In the genomic region with DNA sequence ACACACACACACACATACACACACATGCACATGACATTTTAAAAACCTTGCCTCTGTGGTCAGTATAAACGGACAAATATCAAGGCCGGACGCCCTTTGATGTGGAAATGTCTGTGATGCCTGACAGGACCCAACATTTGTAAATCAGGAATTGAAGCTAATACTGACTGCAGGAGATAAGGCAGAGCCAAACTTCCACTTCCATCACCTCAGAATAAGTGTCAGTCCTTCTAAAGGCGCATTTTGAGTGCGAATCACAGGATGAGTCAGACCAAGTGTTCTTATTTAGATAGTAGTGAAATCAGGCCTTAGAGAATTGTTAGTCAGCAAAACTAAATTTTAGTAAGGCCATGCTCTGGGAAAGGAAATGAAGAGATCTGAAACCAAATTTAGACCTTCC, we compare ENCODE assay signal across 1 cellular context.
TF ChIP-seq lines count a peak whose summit lies in the region.

No MANE protein-coding gene starts in this region.

TF ChIP-seq in HepG2, 621 proteins besides CTCF, POLR2A, EP300 and RAD21 (continued from another document):
- TF ChIP-seq, protein P1, sequence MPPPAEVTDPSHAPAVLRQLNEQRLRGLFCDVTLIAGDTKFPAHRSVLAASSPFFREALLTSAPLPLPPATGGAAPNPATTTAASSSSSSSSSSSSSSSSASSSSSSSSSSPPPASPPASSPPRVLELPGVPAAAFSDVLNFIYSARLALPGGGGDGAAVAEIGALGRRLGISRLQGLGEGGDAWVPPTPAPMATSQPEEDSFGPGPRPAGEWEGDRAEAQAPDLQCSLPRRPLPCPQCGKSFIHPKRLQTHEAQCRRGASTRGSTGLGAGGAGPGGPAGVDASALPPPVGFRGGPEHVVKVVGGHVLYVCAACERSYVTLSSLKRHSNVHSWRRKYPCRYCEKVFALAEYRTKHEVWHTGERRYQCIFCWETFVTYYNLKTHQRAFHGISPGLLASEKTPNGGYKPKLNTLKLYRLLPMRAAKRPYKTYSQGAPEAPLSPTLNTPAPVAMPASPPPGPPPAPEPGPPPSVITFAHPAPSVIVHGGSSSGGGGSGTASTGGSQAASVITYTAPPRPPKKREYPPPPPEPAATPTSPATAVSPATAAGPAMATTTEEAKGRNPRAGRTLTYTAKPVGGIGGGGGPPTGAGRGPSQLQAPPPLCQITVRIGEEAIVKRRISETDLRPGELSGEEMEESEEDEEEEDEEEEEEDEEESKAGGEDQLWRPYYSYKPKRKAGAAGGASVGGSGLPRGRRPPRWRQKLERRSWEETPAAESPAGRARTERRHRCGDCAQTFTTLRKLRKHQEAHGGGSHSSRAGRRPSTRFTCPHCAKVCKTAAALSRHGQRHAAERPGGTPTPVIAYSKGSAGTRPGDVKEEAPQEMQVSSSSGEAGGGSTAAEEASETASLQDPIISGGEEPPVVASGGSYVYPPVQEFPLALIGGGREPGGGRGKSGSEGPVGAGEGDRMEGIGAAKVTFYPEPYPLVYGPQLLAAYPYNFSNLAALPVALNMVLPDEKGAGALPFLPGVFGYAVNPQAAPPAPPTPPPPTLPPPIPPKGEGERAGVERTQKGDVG (CRISPR knock-in tag; IDR thresholded peaks at IDR 0.05; ENCODE audit: borderline replicate concordance): no peak
- TF ChIP-seq ZNF589 (CRISPR knock-in tag; conservative IDR thresholded peaks at IDR 0.05) (no peak), SNAI1 (CRISPR knock-in tag; IDR thresholded peaks at IDR 0.05; ENCODE audit: borderline replicate concordance) (no peak)
- TF ChIP-seq, protein P2, sequence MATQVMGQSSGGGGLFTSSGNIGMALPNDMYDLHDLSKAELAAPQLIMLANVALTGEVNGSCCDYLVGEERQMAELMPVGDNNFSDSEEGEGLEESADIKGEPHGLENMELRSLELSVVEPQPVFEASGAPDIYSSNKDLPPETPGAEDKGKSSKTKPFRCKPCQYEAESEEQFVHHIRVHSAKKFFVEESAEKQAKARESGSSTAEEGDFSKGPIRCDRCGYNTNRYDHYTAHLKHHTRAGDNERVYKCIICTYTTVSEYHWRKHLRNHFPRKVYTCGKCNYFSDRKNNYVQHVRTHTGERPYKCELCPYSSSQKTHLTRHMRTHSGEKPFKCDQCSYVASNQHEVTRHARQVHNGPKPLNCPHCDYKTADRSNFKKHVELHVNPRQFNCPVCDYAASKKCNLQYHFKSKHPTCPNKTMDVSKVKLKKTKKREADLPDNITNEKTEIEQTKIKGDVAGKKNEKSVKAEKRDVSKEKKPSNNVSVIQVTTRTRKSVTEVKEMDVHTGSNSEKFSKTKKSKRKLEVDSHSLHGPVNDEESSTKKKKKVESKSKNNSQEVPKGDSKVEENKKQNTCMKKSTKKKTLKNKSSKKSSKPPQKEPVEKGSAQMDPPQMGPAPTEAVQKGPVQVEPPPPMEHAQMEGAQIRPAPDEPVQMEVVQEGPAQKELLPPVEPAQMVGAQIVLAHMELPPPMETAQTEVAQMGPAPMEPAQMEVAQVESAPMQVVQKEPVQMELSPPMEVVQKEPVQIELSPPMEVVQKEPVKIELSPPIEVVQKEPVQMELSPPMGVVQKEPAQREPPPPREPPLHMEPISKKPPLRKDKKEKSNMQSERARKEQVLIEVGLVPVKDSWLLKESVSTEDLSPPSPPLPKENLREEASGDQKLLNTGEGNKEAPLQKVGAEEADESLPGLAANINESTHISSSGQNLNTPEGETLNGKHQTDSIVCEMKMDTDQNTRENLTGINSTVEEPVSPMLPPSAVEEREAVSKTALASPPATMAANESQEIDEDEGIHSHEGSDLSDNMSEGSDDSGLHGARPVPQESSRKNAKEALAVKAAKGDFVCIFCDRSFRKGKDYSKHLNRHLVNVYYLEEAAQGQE (IDR thresholded peaks at IDR 0.05; ENCODE audit: borderline replicate concordance in 1 of 2, low read depth in 1 of 2, low read length in 2 of 2): no peak
